Comparison of ENCODE assay signal across 1 cellular context in genomic region chr9:93336720-93337119, GRCh38.
TF ChIP-seq lines count a peak whose summit lies in the region.

No MANE protein-coding gene starts in this region.

TF ChIP-seq in WTC11, 78 proteins besides CTCF, POLR2A, EP300 and RAD21 (continued from another document):
- TF ChIP-seq ZNF281 (CRISPR knock-in tag; IDR thresholded peaks at IDR 0.05): no peak
- TF ChIP-seq, protein P1, sequence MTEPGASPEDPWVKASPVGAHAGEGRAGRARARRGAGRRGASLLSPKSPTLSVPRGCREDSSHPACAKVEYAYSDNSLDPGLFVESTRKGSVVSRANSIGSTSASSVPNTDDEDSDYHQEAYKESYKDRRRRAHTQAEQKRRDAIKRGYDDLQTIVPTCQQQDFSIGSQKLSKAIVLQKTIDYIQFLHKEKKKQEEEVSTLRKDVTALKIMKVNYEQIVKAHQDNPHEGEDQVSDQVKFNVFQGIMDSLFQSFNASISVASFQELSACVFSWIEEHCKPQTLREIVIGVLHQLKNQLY (CRISPR knock-in tag; IDR thresholded peaks at IDR 0.05): no peak
- no peak for TF ChIP-seq ERG (CRISPR knock-in tag; IDR thresholded peaks at IDR 0.05)
- TF ChIP-seq, protein P2, sequence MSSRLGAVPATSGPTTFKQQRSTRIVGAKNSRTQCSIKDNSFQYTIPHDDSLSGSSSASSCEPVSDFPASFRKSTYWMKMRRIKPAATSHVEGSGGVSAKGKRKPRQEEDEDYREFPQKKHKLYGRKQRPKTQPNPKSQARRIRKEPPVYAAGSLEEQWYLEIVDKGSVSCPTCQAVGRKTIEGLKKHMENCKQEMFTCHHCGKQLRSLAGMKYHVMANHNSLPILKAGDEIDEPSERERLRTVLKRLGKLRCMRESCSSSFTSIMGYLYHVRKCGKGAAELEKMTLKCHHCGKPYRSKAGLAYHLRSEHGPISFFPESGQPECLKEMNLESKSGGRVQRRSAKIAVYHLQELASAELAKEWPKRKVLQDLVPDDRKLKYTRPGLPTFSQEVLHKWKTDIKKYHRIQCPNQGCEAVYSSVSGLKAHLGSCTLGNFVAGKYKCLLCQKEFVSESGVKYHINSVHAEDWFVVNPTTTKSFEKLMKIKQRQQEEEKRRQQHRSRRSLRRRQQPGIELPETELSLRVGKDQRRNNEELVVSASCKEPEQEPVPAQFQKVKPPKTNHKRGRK (CRISPR knock-in tag; IDR thresholded peaks at IDR 0.05; ENCODE audit: borderline replicate concordance): no peak
- TF ChIP-seq GRHL2 (CRISPR knock-in tag; IDR thresholded peaks at IDR 0.05; ENCODE audit: insufficient replicate concordance, severe bottlenecking): no peak
- TF ChIP-seq, protein P3, sequence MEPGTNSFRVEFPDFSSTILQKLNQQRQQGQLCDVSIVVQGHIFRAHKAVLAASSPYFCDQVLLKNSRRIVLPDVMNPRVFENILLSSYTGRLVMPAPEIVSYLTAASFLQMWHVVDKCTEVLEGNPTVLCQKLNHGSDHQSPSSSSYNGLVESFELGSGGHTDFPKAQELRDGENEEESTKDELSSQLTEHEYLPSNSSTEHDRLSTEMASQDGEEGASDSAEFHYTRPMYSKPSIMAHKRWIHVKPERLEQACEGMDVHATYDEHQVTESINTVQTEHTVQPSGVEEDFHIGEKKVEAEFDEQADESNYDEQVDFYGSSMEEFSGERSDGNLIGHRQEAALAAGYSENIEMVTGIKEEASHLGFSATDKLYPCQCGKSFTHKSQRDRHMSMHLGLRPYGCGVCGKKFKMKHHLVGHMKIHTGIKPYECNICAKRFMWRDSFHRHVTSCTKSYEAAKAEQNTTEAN (CRISPR knock-in tag; IDR thresholded peaks at IDR 0.05): no peak
- TF ChIP-seq GABPB1 (CRISPR knock-in tag; IDR thresholded peaks at IDR 0.05): no peak
- TF ChIP-seq TCF7 (CRISPR knock-in tag; IDR thresholded peaks at IDR 0.05; ENCODE audit: low read depth): no peak
- TF ChIP-seq ZNF423 (CRISPR knock-in tag; IDR thresholded peaks at IDR 0.05): no peak
- TF ChIP-seq, protein P4, sequence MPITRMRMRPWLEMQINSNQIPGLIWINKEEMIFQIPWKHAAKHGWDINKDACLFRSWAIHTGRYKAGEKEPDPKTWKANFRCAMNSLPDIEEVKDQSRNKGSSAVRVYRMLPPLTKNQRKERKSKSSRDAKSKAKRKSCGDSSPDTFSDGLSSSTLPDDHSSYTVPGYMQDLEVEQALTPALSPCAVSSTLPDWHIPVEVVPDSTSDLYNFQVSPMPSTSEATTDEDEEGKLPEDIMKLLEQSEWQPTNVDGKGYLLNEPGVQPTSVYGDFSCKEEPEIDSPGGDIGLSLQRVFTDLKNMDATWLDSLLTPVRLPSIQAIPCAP (CRISPR knock-in tag; IDR thresholded peaks at IDR 0.05): no peak
- TF ChIP-seq FOXJ3 (CRISPR knock-in tag; IDR thresholded peaks at IDR 0.05; ENCODE audit: borderline replicate concordance): no peak
- no peak for TF ChIP-seq AR (CRISPR knock-in tag; IDR thresholded peaks at IDR 0.05)
